In the genomic region with DNA sequence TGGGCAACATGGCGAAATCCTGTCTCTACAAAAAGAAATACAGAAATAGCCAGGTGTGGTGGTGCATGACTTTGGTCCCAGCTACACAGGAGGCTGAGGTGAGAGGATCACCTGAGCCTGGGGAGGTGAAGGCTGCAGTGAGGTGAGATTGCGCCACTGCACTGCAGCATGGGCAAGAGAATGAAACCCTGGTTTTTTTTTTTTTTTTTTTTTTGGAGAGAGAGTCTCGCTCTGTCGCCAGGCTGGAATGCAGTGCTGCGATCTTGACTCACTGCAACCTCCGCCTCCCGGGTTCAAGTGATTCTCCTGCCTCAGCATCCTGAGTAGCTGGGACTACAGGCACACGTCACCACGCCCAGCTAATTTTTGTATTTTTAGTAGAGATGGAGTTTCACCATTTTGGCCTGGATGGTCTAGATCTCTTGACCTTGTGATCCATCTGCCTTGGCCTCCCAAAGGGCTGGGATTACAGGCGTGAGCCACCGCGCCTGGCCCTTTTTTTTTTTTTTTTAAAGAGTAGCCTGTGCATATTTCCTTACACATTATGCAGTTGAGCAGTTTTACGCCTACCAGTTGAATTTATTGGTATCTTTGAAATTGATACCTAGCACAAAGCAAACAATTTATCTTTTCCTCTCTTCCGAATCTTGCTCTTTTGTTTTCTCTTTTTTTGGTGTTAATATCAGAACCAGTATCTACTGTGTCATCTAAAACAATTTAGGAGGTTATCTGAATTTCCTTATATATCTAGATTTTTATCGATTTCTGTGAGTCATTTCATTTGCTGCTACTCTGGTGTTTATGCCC, we compare ENCODE assay signal across 20 cellular contexts. TPM values are rescaled to one million over a fixed set of nuclear protein-coding genes. Genes with fewer than 3 reads are reported as not detected.
DNase-seq lines count a peak whose midpoint lies in the region; ATAC-seq, FAIRE-seq and TF ChIP-seq lines count a peak whose summit lies in the region.
"Had no signal": no experiment of that assay in that cellular context is flagged by ENCODE, and none has a peak within 500 bp of the region (broad histone marks: within the 10 kb centered on the region; RNA-seq: fewer than 3 reads in every experiment).

No MANE protein-coding gene starts in this region.

- no peaks in the 10 kb centered on the region for H3K9me3 ChIP-seq in H1 (ENCODE audit: insufficient read depth in 2 of 2, low read depth in 1 of 2, low read length in 1 of 2)
- H3K9me3 ChIP-seq: Caco-2, MG63, SJCRH30 had no signal

- H2BK12ac ChIP-seq in H1 (ENCODE audit: low read depth, low read length), result no peak overlapping the region

- H3K4me3 ChIP-seq in H1 (ENCODE audit: extremely low read depth in 1 of 4, insufficient read depth in 2 of 4, low read depth in 3 of 4, low read length in 4 of 4), result no peak overlapping the region
- H3K4me3 ChIP-seq: MG63, SJCRH30 had no signal

- H2AK5ac ChIP-seq in H1 (ENCODE audit: low read depth, low read length), result no peak overlapping the region

- POLR2A ChIA-PET in H1 (lab: Charles Lee; ENCODE audit: partially characterized antibody), result interaction anchor here (0.6 to 8.9 kb wide), 9 partner anchors 8 to 33 kb away, joined by 3 to 81 read pairs (median 6); partner anchors contain the start of gene HELLS

- H2BK15ac ChIP-seq in H1 (ENCODE audit: low read length), result no peak overlapping the region

- peaks cover 56% of the 10 kb centered on the region for H3K36me3 Mint-ChIP-seq in T-helper 2 cell treated with Interferon-gamma antibody and Interleukin-4, amounts not matched to agents 5 μg/mL and 100 μg/mL, for 36 hours (ENCODE audit: low read depth)
- H3K36me3 Mint-ChIP-seq in nephron progenitor cell (ENCODE audit: low read depth), result peaks cover 71% of the 10 kb centered on the region

- no peaks in the 10 kb centered on the region for H3K4me1 ChIP-seq in H1 (replicated peaks in 1 of 4; ENCODE audit: control insufficient read depth in 3 of 4, insufficient read depth in 4 of 4, low read length in 3 of 4)
- H3K4me1 ChIP-seq: Caco-2, SJCRH30 had no signal

- WGBS in H1 (ENCODE audit: extremely low coverage in 1 of 2, insufficient coverage in 1 of 2, insufficient read length in 1 of 2, insufficient replicate concordance in 2 of 2, low coverage in 1 of 2, low lambda C conversion rate in 2 of 2, missing lambda C conversion rate in 1 of 2), 2 experiments, result 94% methylated on average over 15 of the region's 15 CpGs; no CpG with 5 or more reads in 1 of the 2 experiments

- no peak for TF ChIP-seq EP300 in H1 (IDR thresholded peaks at IDR 0.05; ENCODE audit: borderline replicate concordance in 1 of 2, low read depth in 2 of 2, low read length in 2 of 2)

- peaks cover 2 to 3% of the 10 kb centered on the region in 2 experiments for H4K20me1 ChIP-seq in H1 (replicated peaks in 1 of 2; ENCODE audit: control insufficient read depth in 1 of 2, insufficient read depth in 2 of 2, low read length in 2 of 2)

- peaks cover 2% of the 10 kb centered on the region for H3K4me1 Mint-ChIP-seq in T-helper 2 cell treated with Interferon-gamma antibody and Interleukin-4, amounts not matched to agents 5 μg/mL and 100 μg/mL, for 36 hours (ENCODE audit: low read depth)
- peaks cover 6% of the 10 kb centered on the region for H3K4me1 Mint-ChIP-seq in nephron progenitor cell

- no peak overlapping the region for H3K18ac ChIP-seq in H1 (ENCODE audit: extremely low read depth, low read length)

- H4K8ac ChIP-seq in H1 (ENCODE audit: extremely low read depth, insufficient read depth, low read length), result no peak overlapping the region

- no peak for TF ChIP-seq POLR2A in H1 (IDR thresholded peaks at IDR 0.05; ENCODE audit: control extremely low read depth in 1 of 2, low read depth in 2 of 2, low read length in 2 of 2)

- no peaks in the 10 kb centered on the region for H3K27me3 Mint-ChIP-seq in T-helper 2 cell treated with Interferon-gamma antibody and Interleukin-4, amounts not matched to agents 5 μg/mL and 100 μg/mL, for 36 hours (ENCODE audit: low read depth)
- H3K27me3 Mint-ChIP-seq in nephron progenitor cell (ENCODE audit: low read depth, poor library complexity), result no peaks in the 10 kb centered on the region
- H3K27me3 Mint-ChIP-seq: CD4-positive, alpha-beta T cell had no signal

- H3K4me3 Mint-ChIP-seq in T-helper 2 cell treated with Interferon-gamma antibody and Interleukin-4, amounts not matched to agents 5 μg/mL and 100 μg/mL, for 36 hours, result no peak overlapping the region
- no peak overlapping the region for H3K4me3 Mint-ChIP-seq in nephron progenitor cell
- H3K4me3 Mint-ChIP-seq: CD4-positive, alpha-beta T cell had no signal

- no peak overlapping the region for H3K4ac ChIP-seq in H1 (replicated peaks; ENCODE audit: insufficient read length, low read depth, low read length)

- H3K27me3 ChIP-seq in H1 (replicated peaks in 1 of 4; ENCODE audit: control insufficient read depth in 3 of 4, extremely low read depth in 1 of 4, insufficient read depth in 3 of 4, low read length in 3 of 4), result peaks cover 0 to 1% (median 0%) of the 10 kb centered on the region in 4 experiments; a peak in 1 of 7 replicates
- H3K27me3 ChIP-seq: MG63, SJCRH30 had no signal

- H3K9me3 Mint-ChIP-seq in T-helper 2 cell treated with Interferon-gamma antibody and Interleukin-4, amounts not matched to agents 5 μg/mL and 100 μg/mL, for 36 hours, result no peaks in the 10 kb centered on the region
- no peaks in the 10 kb centered on the region for H3K9me3 Mint-ChIP-seq in nephron progenitor cell
- H3K9me3 Mint-ChIP-seq: CD4-positive, alpha-beta T cell had no signal

- H3K4me2 ChIP-seq in H1 (ENCODE audit: insufficient read depth in 1 of 2, low read depth in 2 of 2, low read length in 2 of 2), result no peak overlapping the region

- H2BK20ac ChIP-seq in H1 (ENCODE audit: low read length), result no peak overlapping the region

- no peak for DNase-seq in T-helper 2 cell treated with Interferon-gamma antibody and Interleukin-4, amounts not matched to agents 5 μg/mL and 100 μg/mL, for 36 hours (ENCODE audit: low spot score)
- DNase-seq in T-helper 2 cell (no peak), HT1080 (ENCODE audit: low read depth) (peak; percentile 50), H1 (ENCODE audit: low read depth in 1 of 2, low spot score in 2 of 2) (no peak), nephron progenitor cell (no peak), omental fat pad (ENCODE audit: low spot score) (no peak), sciatic nerve (ENCODE audit: low spot score) (no peak)
- DNase-seq: Caco-2; CD4-positive, alpha-beta T cell; HCEC 1CT; MG63; NCI-H1048; NCI-H1436 treated with DMSO at 0.1 percent for 48 hours; NCI-H2029; NCI-H2171; NCI-H526; SJCRH30 had no signal

- peaks cover 17 to 94% (median 57%) of the 10 kb centered on the region in 4 experiments for H3K36me3 ChIP-seq in H1 (ENCODE audit: control insufficient read depth in 2 of 4, insufficient read depth in 4 of 4, low read length in 3 of 4)

- TF ChIP-seq CTCF in H1 (IDR thresholded peaks at IDR 0.05; ENCODE audit: control extremely low read depth in 1 of 3, insufficient read depth in 1 of 3, low read depth in 1 of 3, low read length in 3 of 3) (no peak), nephron progenitor cell (IDR thresholded peaks at IDR 0.05) (no peak), omental fat pad (IDR thresholded peaks at IDR 0.05) (no peak)

- no peaks in the 10 kb centered on the region for H3K23me2 ChIP-seq in H1 (ENCODE audit: low read depth, low read length)

- CTCF ChIA-PET in H1 (lab: Charles Lee; ENCODE audit: partially characterized antibody), result no interaction called here

- H2AFZ ChIP-seq in H1 (ENCODE audit: low read length), result no peak overlapping the region

- no peaks in the 10 kb centered on the region; the same call in none of the 2 replicates for H3K79me1 ChIP-seq in H1 (ENCODE audit: low read depth, low read length)

- no peak overlapping the region for H3K27ac ChIP-seq in H1 (ENCODE audit: low read depth, low read length)
- H3K27ac ChIP-seq: 22Rv1, SJCRH30 had no signal

- TF ChIP-seq RAD21 in H1 (IDR thresholded peaks at IDR 0.05 in 1 of 2, conservative IDR thresholded peaks at IDR 0.05 in 1 of 2; ENCODE audit: low read depth in 2 of 2, low read length in 2 of 2), result no peak

- no peak overlapping the region for H2BK120ac ChIP-seq in H1 (replicated peaks; ENCODE audit: low read depth, low read length)

- no peak overlapping the region for H3K23ac ChIP-seq in H1 (ENCODE audit: insufficient read length)

- FAIRE-seq in H1 (lab: Jason Lieb, UNC), result no peak

- peak overlapping the region; percentile 61 for H3K27ac Mint-ChIP-seq in T-helper 2 cell treated with Interferon-gamma antibody and Interleukin-4, amounts not matched to agents 5 μg/mL and 100 μg/mL, for 36 hours
- peak overlapping the region; percentile 63 for H3K27ac Mint-ChIP-seq in nephron progenitor cell
- H3K27ac Mint-ChIP-seq: CD4-positive, alpha-beta T cell had no signal

- no peak overlapping the region for H3K14ac ChIP-seq in H1 (ENCODE audit: insufficient read length)

- no peak overlapping the region for H4K91ac ChIP-seq in H1 (replicated peaks; ENCODE audit: insufficient read length, low read length)

- H3K56ac ChIP-seq in H1 (replicated peaks; ENCODE audit: insufficient read length, low read depth, low read length), result no peak overlapping the region

- ATAC-seq in HG02852 (IDR thresholded peaks at IDR 0.05; ENCODE audit: unreplicated experiment), result no peak
- ATAC-seq in omental fat pad (ENCODE audit: low FRiP score), result no peak
- no peak for ATAC-seq in sciatic nerve
- ATAC-seq: Panc1 had no signal

- H3K79me2 ChIP-seq in H1 (ENCODE audit: control insufficient read depth in 1 of 2, insufficient read depth in 2 of 2, low read length in 2 of 2), result peaks cover 0 to 18% of the 10 kb centered on the region in 2 experiments; a peak in 2 of 4 replicates

- no peak overlapping the region for H3K9ac ChIP-seq in H1 (replicated peaks in 1 of 4; ENCODE audit: extremely low read depth in 1 of 4, low read depth in 3 of 4, low read length in 3 of 4)

- intact Hi-C loops in sciatic nerve (cut with DNase I), result no loop called here

- no peak overlapping the region for H2BK5ac ChIP-seq in H1 (ENCODE audit: low read depth, low read length)

- no peak overlapping the region for H4K5ac ChIP-seq in H1 (ENCODE audit: insufficient read length, low read depth, low read length)

TF ChIP-seq in H1, 55 proteins besides CTCF, POLR2A, EP300 and RAD21 (continues in another document):
- 0 out of 2 replicates have a peak, but pooled peaks have one; percentile 7 for TF ChIP-seq CEBPB (IDR thresholded peaks at IDR 0.05; ENCODE audit: low read depth, low read length)

RNA-seq across cellular contexts. Expression of gene HELLS, which starts 22.3 kb away (rescaled TPM):
- 92.2 and 108 TPM in 2 replicates for total RNA-seq in HT1080 (2014; rRNA removed; shearing (Covaris generic))
- polyA plus RNA-seq in HT1080 (2015; cell fraction: cytosol; rRNA removed), result 26.4 and 27.6 TPM in 2 replicates
- polyA plus RNA-seq in HT1080 (2015; cell fraction: nucleus; rRNA removed), result 73.1 and 82.3 TPM in 2 replicates
- total RNA-seq in H1 (2021; fragmentation: NEBNext Ultra II Directional; extraction: Animal tissue kit (Norgen Biotek cat#: 25700)), result 353 and 371 TPM in 2 replicates
- 112 and 147 TPM in 2 replicates for polyA plus RNA-seq in H1 (2011; rRNA removed)
- polyA plus RNA-seq in H1 (2011; cell fraction: cytosol; rRNA removed), result 161 TPM
- 123 TPM for polyA plus RNA-seq in H1 (2011; cell fraction: nucleus; rRNA removed)
- polyA plus RNA-seq in H1 (2012, experiment 1 of 2), result 94.1 to 110 TPM (median 103 TPM) in 4 replicates
- polyA plus RNA-seq in H1 (2012, experiment 2 of 2), result 8.7 TPM
- polyA plus RNA-seq in H1 (2013, experiment 1 of 2), result 144 TPM
- 133 TPM for polyA plus RNA-seq in H1 (2013, experiment 2 of 2)
- polyA minus RNA-seq in H1 (2011; rRNA and poly(A)+ RNA removed), result 164 and 201 TPM in 2 replicates
- polyA minus RNA-seq in H1 (2011; cell fraction: cytosol; rRNA and poly(A)+ RNA removed), result 177 TPM
- 281 TPM for polyA minus RNA-seq in H1 (2011; cell fraction: nucleus; rRNA and poly(A)+ RNA removed)
- total RNA-seq in omental fat pad (1 to 10 TPM; 1.2 to 5.9 (median 3.1) TPM), sciatic nerve (6.2 TPM)

Comparison
In these comparisons a context has a peak if more than half of its experiments do, and no peak if none do; other contexts are left out.
1. RNA of gene HELLS, which starts 22.3 kb away (total RNA-seq): 353 to 371 TPM in H1 and 92.2 to 108 TPM in HT1080; 6.2 TPM in sciatic nerve (single experiment) and 1.2 to 5.9 TPM in omental fat pad; every median in the first group is over 10 times any median in the second.